9 cellular contexts compared by ENCODE assay signal in the genomic region with DNA sequence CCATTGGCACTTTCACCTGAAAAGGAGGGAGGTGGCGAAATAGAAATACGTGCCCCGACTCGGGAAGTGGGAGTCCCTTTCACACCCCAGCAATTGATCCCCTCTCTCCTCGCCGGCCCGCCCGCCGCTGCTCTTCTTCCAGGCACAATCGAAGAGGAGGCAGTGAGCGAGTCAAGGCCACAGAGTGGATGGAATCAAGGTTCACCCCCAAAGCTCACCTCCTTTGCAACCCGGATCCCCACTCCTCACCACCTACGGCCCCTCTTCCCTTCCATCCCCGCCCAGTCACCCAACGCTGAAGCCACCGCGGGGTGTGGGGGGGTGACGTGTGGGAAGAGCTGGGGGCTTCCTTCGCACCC. TPM values are rescaled to one million over a fixed set of nuclear protein-coding genes. Genes with fewer than 3 reads are reported as not detected.
A peak's percentile ranks its signal among the peaks of the same experiment; 100 is the strongest.
DNase-seq lines count a peak whose midpoint lies in the region; TF ChIP-seq lines count a peak whose summit lies in the region.
"Had no signal": no experiment of that assay in that cellular context is flagged by ENCODE, and none has a peak within 500 bp of the region (broad histone marks: within the 10 kb centered on the region; RNA-seq: fewer than 3 reads in every experiment).

No MANE protein-coding gene starts in this region.

- WGBS in endodermal cell (ENCODE audit: insufficient coverage in 1 of 2, insufficient read length in 1 of 2), 2 experiments: 0 to 8% methylated on average over 2 to 16 of the region's 19 CpGs

- H3K27ac ChIP-seq in MM.1S (ENCODE audit: low read length) (no peak overlapping the region), endodermal cell (ENCODE audit: low read depth, low read length) (no peak overlapping the region)

- DNase-seq in D341Med (ENCODE audit: low spot score): peak; percentile 33
- DNase-seq in MM.1S: no peak
- DNase-seq in endodermal cell: peak; percentile 64
- DNase-seq in dermis blood vessel endothelial cell: no peak
- DNase-seq in DMS79 (lab: John Stamatoyannopoulos, UW): no peak
- no peak for DNase-seq in mesenteric fat pad (ENCODE audit: low spot score)
- no peak for DNase-seq in pons (ENCODE audit: low spot score)

- peaks cover 77% of the 10 kb centered on the region for H3K27me3 Mint-ChIP-seq in endodermal cell (ENCODE audit: insufficient read depth)

- H3K4me3 ChIP-seq in MM.1S (ENCODE audit: low read length) (no peak overlapping the region), endodermal cell (ENCODE audit: low read length) (peak overlapping the region; percentile 78), neuron (ENCODE audit: low read length) (peak overlapping the region; percentile 52)

- H3K9me3 ChIP-seq in MM.1S (replicated peaks; ENCODE audit: insufficient read depth, low read length): no peaks in the 10 kb centered on the region
- H3K9me3 ChIP-seq in endodermal cell (ENCODE audit: control insufficient read depth, low read length): no peaks in the 10 kb centered on the region
- H3K9me3 ChIP-seq in neuron (ENCODE audit: low read length): no peaks in the 10 kb centered on the region

- H3K9ac ChIP-seq in MM.1S (ENCODE audit: low read length): no peak overlapping the region
- H3K9ac ChIP-seq in endodermal cell (ENCODE audit: extremely low read depth, low read length, poor library complexity, severe bottlenecking): no peak overlapping the region

- TF ChIP-seq CTCF in MM.1S (IDR thresholded peaks at IDR 0.05; ENCODE audit: low read length) (no peak), endodermal cell (conservative IDR thresholded peaks at IDR 0.05) (no peak)

- no peaks in the 10 kb centered on the region for H3K79me2 ChIP-seq in MM.1S (ENCODE audit: low read length)

- H3K4me3 Mint-ChIP-seq in endodermal cell: peak overlapping the region; percentile 64
- H3K4me3 Mint-ChIP-seq: activated T-helper 1 cell treated with anti-CD3 and anti-CD28 coated beads, Interleukin-12 subunit alpha, Interleukin-12 subunit beta, Interleukin-2, Interleukin-4 antibody, amounts not matched to agents 30 ng/mL and 10 ng/mL and 1 ng/mL, durations not matched to agents 14 hours and 24 hours and 36 hours had no signal

- H3K4me2 ChIP-seq in MM.1S (ENCODE audit: low read depth, low read length): peak overlapping the region; percentile 45; the same call in 1 of the 2 replicates

- H3K27me3 ChIP-seq in MM.1S (replicated peaks; ENCODE audit: insufficient read depth, low read length) (no peaks in the 10 kb centered on the region), endodermal cell (ENCODE audit: control insufficient read depth, insufficient read depth, low read length, poor library complexity, severe bottlenecking) (peaks cover 61% of the 10 kb centered on the region), neuron (ENCODE audit: insufficient read depth, low read length) (no peaks in the 10 kb centered on the region)

- H4K20me1 ChIP-seq in MM.1S (ENCODE audit: insufficient read depth, low read length): no peaks in the 10 kb centered on the region

- H3F3A ChIP-seq in MM.1S (ENCODE audit: insufficient read depth, low read length): no peaks in the 10 kb centered on the region

- no peaks in the 10 kb centered on the region for H3K9me3 Mint-ChIP-seq in endodermal cell
- H3K9me3 Mint-ChIP-seq: activated T-helper 1 cell treated with anti-CD3 and anti-CD28 coated beads, Interleukin-12 subunit alpha, Interleukin-12 subunit beta, Interleukin-2, Interleukin-4 antibody, amounts not matched to agents 30 ng/mL and 10 ng/mL and 1 ng/mL, durations not matched to agents 14 hours and 24 hours and 36 hours had no signal

- H3K4me1 ChIP-seq in MM.1S (ENCODE audit: low read length) (no peaks in the 10 kb centered on the region), endodermal cell (ENCODE audit: control insufficient read depth, insufficient read depth, low read length) (peaks cover 3% of the 10 kb centered on the region), neuron (ENCODE audit: insufficient read depth, low read length) (peaks cover 10% of the 10 kb centered on the region)

- no peak overlapping the region for H3K27ac Mint-ChIP-seq in endodermal cell
- H3K27ac Mint-ChIP-seq: activated T-helper 1 cell treated with anti-CD3 and anti-CD28 coated beads, Interleukin-12 subunit alpha, Interleukin-12 subunit beta, Interleukin-2, Interleukin-4 antibody, amounts not matched to agents 30 ng/mL and 10 ng/mL and 1 ng/mL, durations not matched to agents 14 hours and 24 hours and 36 hours had no signal

- H3K36me3 ChIP-seq in MM.1S (replicated peaks; ENCODE audit: insufficient read depth, low read length) (no peaks in the 10 kb centered on the region), endodermal cell (ENCODE audit: control insufficient read depth, insufficient read depth, low read length) (no peaks in the 10 kb centered on the region), neuron (ENCODE audit: insufficient read depth, low read length) (no peaks in the 10 kb centered on the region)

- H2AFZ ChIP-seq in MM.1S (ENCODE audit: low read length): no peak overlapping the region
- peak overlapping the region; percentile 94 for H2AFZ ChIP-seq in neuron (ENCODE audit: low read depth, low read length)

- no peaks in the 10 kb centered on the region for H3K9me2 ChIP-seq in MM.1S (replicated peaks; ENCODE audit: insufficient read depth, low read length)

- H3K4me1 Mint-ChIP-seq in endodermal cell: peaks cover 3% of the 10 kb centered on the region

- H3K36me3 Mint-ChIP-seq in endodermal cell (ENCODE audit: low read depth): no peaks in the 10 kb centered on the region

RNA-seq across cellular contexts. Expression of a gene that starts 0.8 kb away (rescaled TPM):
- under 1 TPM; 0.18 to 0.31 TPM for total RNA-seq in endodermal cell
- polyA plus RNA-seq in endodermal cell (2013, experiment 1 of 2): 1.1 TPM
- polyA plus RNA-seq in endodermal cell (2013, experiment 2 of 2): 1.7 TPM
- not detected in 2 replicates for total RNA-seq in dermis blood vessel endothelial cell
- total RNA-seq in mesenteric fat pad: not detected
- total RNA-seq: activated T-helper 1 cell treated with anti-CD3 and anti-CD28 coated beads, Interleukin-12 subunit alpha, Interleukin-12 subunit beta, Interleukin-2, Interleukin-4 antibody, amounts not matched to agents 30 ng/mL and 10 ng/mL and 1 ng/mL, durations not matched to agents 14 hours and 24 hours and 36 hours had no signal

Comparison
In these comparisons a context has a peak if more than half of its experiments do, and no peak if none do; other contexts are left out.
1. DNase-seq: peak in D341Med (single experiment) and endodermal cell (single experiment); none in MM.1S (single experiment), dermis blood vessel endothelial cell (single experiment), DMS79 (single experiment), mesenteric fat pad (single experiment) and pons (single experiment).